Comparison of ENCODE assay signal across 10 cellular contexts in genomic region chr2:84424152-84424551, GRCh38. TPM values are rescaled to one million over a fixed set of nuclear protein-coding genes. Genes with fewer than 3 reads are reported as not detected.
DNase-seq lines count a peak whose midpoint lies in the region; FAIRE-seq and TF ChIP-seq lines count a peak whose summit lies in the region.
"Had no signal": no experiment of that assay in that cellular context is flagged by ENCODE, and none has a peak within 500 bp of the region (broad histone marks: within the 10 kb centered on the region; RNA-seq: fewer than 3 reads in every experiment).

No MANE protein-coding gene starts in this region.

- peak; percentile 70 for FAIRE-seq in RCC 7860 (lab: Jason Lieb, UNC)

- no peaks in the 10 kb centered on the region for H3K27me3 ChIP-seq in GM06990 (replicated peaks; ENCODE audit: control insufficient read depth, insufficient read depth, low read length)
- no peaks in the 10 kb centered on the region for H3K27me3 ChIP-seq in prostate gland (replicated peaks; ENCODE audit: insufficient read depth)
- H3K27me3 ChIP-seq: upper lobe of left lung had no signal

- DNase-seq in GM06990 (ENCODE audit: extremely low read depth, insufficient read length): no peak
- DNase-seq in RCC 7860 (ENCODE audit: low spot score): no peak
- peak; percentile 34 for DNase-seq in fibroblast of pulmonary artery (ENCODE audit: low read depth)
- DNase-seq in activated T-cell treated with anti-CD3 and anti-CD28 coated beads, Interleukin-2, amount 50 U/mL, for 48 hours: no peak
- DNase-seq in ureter (ENCODE audit: low spot score): no peak
- DNase-seq in NOMO-1 treated with DMSO at 0.1 percent for 48 hours (lab: John Stamatoyannopoulos, UW; ENCODE audit: unreplicated experiment): no peak
- no peak for DNase-seq in prostate gland (ENCODE audit: low spot score)
- DNase-seq: T-helper 17 cell, upper lobe of left lung had no signal

- TF ChIP-seq CTCF in 22Rv1 (IDR thresholded peaks at IDR 0.05): peak; percentile 74
- TF ChIP-seq CTCF in GM06990 (IDR thresholded peaks at IDR 0.05; ENCODE audit: insufficient read depth, low read length, poor library complexity, severe bottlenecking): peak; percentile 28
- TF ChIP-seq CTCF in fibroblast of pulmonary artery (IDR thresholded peaks at IDR 0.05; ENCODE audit: low read length, missing control alignments): peak; percentile 54
- peak in 2 of 4 experiments; percentile 19 to 41 for TF ChIP-seq CTCF in prostate gland (IDR thresholded peaks at IDR 0.05)

- H3K36me3 ChIP-seq in GM06990 (ENCODE audit: control insufficient read depth, insufficient read depth, low read length): peaks cover 2% of the 10 kb centered on the region; the same call in 1 of the 2 replicates
- no peaks in the 10 kb centered on the region for H3K36me3 ChIP-seq in prostate gland

- H3K9me3 ChIP-seq in prostate gland: no peaks in the 10 kb centered on the region
- H3K9me3 ChIP-seq: upper lobe of left lung had no signal

- TF ChIP-seq POLR2A in prostate gland (IDR thresholded peaks at IDR 0.05): no peak

- no peak overlapping the region for H3K4me3 ChIP-seq in GM06990 (replicated peaks; ENCODE audit: low read depth, low read length)
- H3K4me3 ChIP-seq in fibroblast of pulmonary artery (replicated peaks; ENCODE audit: low read depth, low read length): no peak overlapping the region
- no peak overlapping the region for H3K4me3 ChIP-seq in prostate gland
- H3K4me3 ChIP-seq: upper lobe of left lung had no signal

- no peaks in the 10 kb centered on the region for H3K4me1 ChIP-seq in prostate gland (replicated peaks)

- intact Hi-C loops in prostate gland (cut with DNase I): no loop called here

- H3K27ac ChIP-seq in 22Rv1 (no peak overlapping the region), prostate gland (no peak overlapping the region)
- H3K27ac ChIP-seq: upper lobe of left lung had no signal

RNA-seq across cellular contexts. Expression of gene SUCLG1, which starts 34.9 kb away (rescaled TPM):
- total RNA-seq in ureter: 90.7 TPM
- 10 to 100 TPM; 50.3 to 92.2 TPM for total RNA-seq in prostate gland
